In the genomic region with DNA sequence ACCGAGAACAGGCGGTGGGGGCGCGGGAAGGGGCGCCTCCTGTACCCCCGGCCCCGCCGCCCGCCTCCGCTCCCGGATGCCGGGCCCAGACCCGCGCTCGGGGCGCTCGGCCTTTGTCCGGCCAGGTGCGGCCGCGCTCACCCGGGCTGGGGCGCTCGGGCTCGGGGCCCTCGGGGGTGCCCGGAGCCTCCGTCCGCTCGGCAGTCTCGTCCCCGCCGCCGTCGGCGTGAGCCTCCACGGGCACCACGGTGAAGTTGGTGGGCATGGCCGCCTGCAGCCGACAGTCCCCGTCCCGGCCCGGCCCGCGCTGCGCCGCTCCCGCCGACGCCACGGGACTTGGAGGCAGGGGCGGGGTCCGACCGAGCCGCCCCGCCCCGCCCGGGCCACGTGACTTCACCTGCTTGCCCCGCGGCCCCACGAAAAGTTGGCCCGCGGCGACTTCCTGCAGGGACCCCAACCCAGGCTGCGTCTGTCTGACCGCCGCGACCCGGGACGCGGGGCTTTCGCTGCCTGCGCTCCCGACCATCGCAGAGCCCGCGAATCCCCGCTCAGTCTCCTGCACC, we compare ENCODE assay signal across 8 cellular contexts. TPM values are rescaled to one million over a fixed set of nuclear protein-coding genes. Genes with fewer than 3 reads are reported as not detected.
DNase-seq lines count a peak whose midpoint lies in the region; ATAC-seq and TF ChIP-seq lines count a peak whose summit lies in the region.

Gene SLC12A7 (minus strand): TSS at position 337 of the 563 bp plus-strand sequence. CDS start 72 bp downstream, at position 265.

- H3K9me3 Mint-ChIP-seq in natural killer cell, result no peaks in the 10 kb centered on the region

- peak within 1 kb of the TSS; percentile 34 for H3K4me3 ChIP-seq in GM06990 (replicated peaks; ENCODE audit: low read depth, low read length)
- peak within 1 kb of the TSS; percentile 73 to 95 (median 90) for H3K4me3 ChIP-seq in esophagus squamous epithelium
- peak within 1 kb of the TSS; percentile 60 to 77 (median 75) for H3K4me3 ChIP-seq in subcutaneous abdominal adipose tissue (ENCODE audit: low read depth in 1 of 5, low read length in 5 of 5)

- peaks cover 18 to 38% of the 10 kb centered on the region in 2 donors for H3K4me1 Mint-ChIP-seq in natural killer cell

- H3K27ac Mint-ChIP-seq in natural killer cell, result peak within 1 kb of the TSS; percentile 80 to 99

- ATAC-seq in HG02588 (IDR thresholded peaks at IDR 0.05; ENCODE audit: unreplicated experiment) (peak; percentile 50), natural killer cell (peak; percentile 48 to 67 (median 62))

- DNase-seq in GM06990 (ENCODE audit: extremely low read depth, insufficient read length) (peak; percentile 35), NCI-H345 treated with DMSO at 0.1 percent for 48 hours (lab: John Stamatoyannopoulos, UW; ENCODE audit: unreplicated experiment) (peak; percentile 19), esophagus squamous epithelium (lab: John Stamatoyannopoulos, UW) (no peak), natural killer cell (peak; percentile 55)
- peak; percentile 75 for DNase-seq in activated T-cell treated with anti-CD3 and anti-CD28 coated beads, Interleukin-2, amount 50 U/mL, for 1 hour
- DNase-seq in NK-92 treated with Interleukin-12 subunit alpha and Interleukin-12 subunit beta, amount 100 ng/mL, for 24 hours (lab: John Stamatoyannopoulos, UW), result no peak

- intact Hi-C loops in esophagus squamous epithelium (cut with DNase I), result no loop called here
- intact Hi-C loops in natural killer cell (cut with micrococcal nuclease), result no loop called here

- peak within 1 kb of the TSS; percentile 95 for H3K4me3 Mint-ChIP-seq in natural killer cell

- no peaks in the 10 kb centered on the region for H3K9me3 ChIP-seq in esophagus squamous epithelium
- H3K9me3 ChIP-seq in subcutaneous abdominal adipose tissue (ENCODE audit: control insufficient read depth in 5 of 5, low read length in 5 of 5), result no peaks in the 10 kb centered on the region

- no peaks in the 10 kb centered on the region for H3K27me3 Mint-ChIP-seq in natural killer cell (ENCODE audit: low read depth in 2 of 2)

- H3K27me3 ChIP-seq in GM06990 (replicated peaks; ENCODE audit: control insufficient read depth, insufficient read depth, low read length) (no peaks in the 10 kb centered on the region; the same call in 1 of the 2 replicates), esophagus squamous epithelium (peaks cover 0 to 57% (median 0%) of the 10 kb centered on the region in 4 donors), subcutaneous abdominal adipose tissue (ENCODE audit: control insufficient read depth in 5 of 5, insufficient read depth in 4 of 5, low read length in 5 of 5) (peaks cover 0 to 3% (median 0%) of the 10 kb centered on the region in 5 donors)

- no peaks in the 10 kb centered on the region for H3K36me3 ChIP-seq in GM06990 (ENCODE audit: control insufficient read depth, insufficient read depth, low read length)
- H3K36me3 ChIP-seq in esophagus squamous epithelium, result no peaks in the 10 kb centered on the region
- peaks cover 0 to 3% (median 0%) of the 10 kb centered on the region in 5 donors for H3K36me3 ChIP-seq in subcutaneous abdominal adipose tissue (ENCODE audit: control insufficient read depth in 5 of 5, insufficient read depth in 5 of 5, low read length in 5 of 5)

- peak within 1 kb of the TSS; percentile 73 to 89 (median 82) for H3K9ac ChIP-seq in subcutaneous abdominal adipose tissue (ENCODE audit: low read length in 5 of 5)

- no peaks in the 10 kb centered on the region for H3K36me3 Mint-ChIP-seq in natural killer cell

- peak within 1 kb of the TSS; percentile 78 to 91 (median 86) for H3K27ac ChIP-seq in esophagus squamous epithelium
- peak within 1 kb of the TSS; percentile 89 for H3K27ac ChIP-seq in subcutaneous abdominal adipose tissue (ENCODE audit: low read depth, low read length)

- peaks cover 0 to 66% (median 14%) of the 10 kb centered on the region in 3 donors for H3K4me1 ChIP-seq in esophagus squamous epithelium
- peaks cover under 1 to 44% (median 42%) of the 10 kb centered on the region in 5 donors for H3K4me1 ChIP-seq in subcutaneous abdominal adipose tissue (ENCODE audit: control insufficient read depth in 5 of 5, insufficient read depth in 5 of 5, low read length in 5 of 5)

- WGBS in esophagus squamous epithelium, 2 donors, result 0 to 9% methylated on average over 5 to 19 of the region's 79 CpGs

- TF ChIP-seq POLR2A in esophagus squamous epithelium (IDR thresholded peaks at IDR 0.05), result peak in 2 of 4 donors; percentile 68 to 81

- TF ChIP-seq CTCF in GM06990 (IDR thresholded peaks at IDR 0.05; ENCODE audit: insufficient read depth, low read length, poor library complexity, severe bottlenecking) (no peak), esophagus squamous epithelium (IDR thresholded peaks at IDR 0.05) (no peak), natural killer cell (IDR thresholded peaks at IDR 0.05) (no peak)

RNA-seq across cellular contexts. Expression of gene SLC12A7, which starts in this region (rescaled TPM):
- total RNA-seq in esophagus squamous epithelium, result 10 to 100 TPM in 1 of 4 donors, 1 to 10 TPM in 3; 4.5 to 13.4 (median 6.6) TPM
- total RNA-seq in natural killer cell, result 10 to 100 TPM; 53.2 to 92.5 (median 81.3) TPM

Comparison
In these comparisons a context has a peak if more than half of its experiments do, and no peak if none do; other contexts are left out.
1. DNase-seq: peak in GM06990 (single experiment), NCI-H345 treated with DMSO at 0.1 percent for 48 hours (single experiment), activated T-cell treated with anti-CD3 and anti-CD28 coated beads, Interleukin-2, amount 50 U/mL, for 1 hour (single experiment) and natural killer cell (single experiment); none in esophagus squamous epithelium (single experiment) and NK-92 treated with Interleukin-12 subunit alpha and Interleukin-12 subunit beta, amount 100 ng/mL, for 24 hours (single experiment).
2. H3K4me3 ChIP-seq: peak in every context shown above with its lines; median percentile 90 in esophagus squamous epithelium; 75 in subcutaneous abdominal adipose tissue; 34 in GM06990.